ENCODE assay signal across 8 cellular contexts in genomic region chr9:121156263-121156731, GRCh38. TPM values are rescaled to one million over a fixed set of nuclear protein-coding genes. Genes with fewer than 3 reads are reported as not detected.
A peak's percentile ranks its signal among the peaks of the same experiment; 100 is the strongest.
DNase-seq lines count a peak whose midpoint lies in the region; ATAC-seq and TF ChIP-seq lines count a peak whose summit lies in the region.

No MANE protein-coding gene starts in this region.

- intact Hi-C loops in prostate gland (cut with DNase I) = no loop called here

- H3K36me3 ChIP-seq in adipocyte (ENCODE audit: control insufficient read depth, insufficient read depth, low read length, severe bottlenecking) (peaks cover 33% of the 10 kb centered on the region), prostate gland (no peaks in the 10 kb centered on the region)

- H3K4me1 ChIP-seq in adipocyte (ENCODE audit: control insufficient read depth, insufficient read depth, low read length) (no peaks in the 10 kb centered on the region), prostate gland (replicated peaks) (no peaks in the 10 kb centered on the region)

- TF ChIP-seq CTCF in prostate gland (IDR thresholded peaks at IDR 0.05) = no peak

- no peak for TF ChIP-seq POLR2A in prostate gland (IDR thresholded peaks at IDR 0.05)

- no peak overlapping the region for H3K27ac ChIP-seq in prostate gland

- no peak overlapping the region for H3K9ac ChIP-seq in adipocyte (ENCODE audit: low read length)

- no peaks in the 10 kb centered on the region for H3K9me3 ChIP-seq in adipocyte (ENCODE audit: control insufficient read depth, low read length)
- no peaks in the 10 kb centered on the region for H3K9me3 ChIP-seq in prostate gland

- WGBS in prostate gland = 32% methylated on average over 2 of the region's 2 CpGs

- H3K4me3 ChIP-seq in adipocyte (ENCODE audit: low read length) = no peak overlapping the region
- H3K4me3 ChIP-seq in prostate gland = no peak overlapping the region

- ATAC-seq in GM21367 (IDR thresholded peaks at IDR 0.05; ENCODE audit: unreplicated experiment) (peak; percentile 80), HG03558 (IDR thresholded peaks at IDR 0.05; ENCODE audit: extremely low read depth, unreplicated experiment) (peak; percentile 53)

- H3K27me3 ChIP-seq in adipocyte (replicated peaks; ENCODE audit: control insufficient read depth, insufficient read depth, low read length) (no peaks in the 10 kb centered on the region), prostate gland (replicated peaks; ENCODE audit: insufficient read depth) (no peaks in the 10 kb centered on the region)

- DNase-seq in GM03348 (ENCODE audit: low spot score) = peak; percentile 65
- DNase-seq in adipocyte (ENCODE audit: low read depth) = peak; percentile 69
- peak; percentile 46 for DNase-seq in prostate gland (ENCODE audit: low spot score)
- DNase-seq in SHP77 (lab: John Stamatoyannopoulos, UW) = no peak
- no peak for DNase-seq in stimulated activated naive CD4-positive, alpha-beta T cell (lab: John Stamatoyannopoulos, UW)
- DNase-seq in NCI-H2107 (lab: John Stamatoyannopoulos, UW) = no peak

RNA-seq across cellular contexts. Expression of gene RAB14, which starts 45.4 kb away (rescaled TPM):
- 10 to 100 TPM; 42.9 TPM for total RNA-seq in prostate gland

Comparison
In these comparisons a context has a peak if more than half of its experiments do, and no peak if none do; other contexts are left out.
1. DNase-seq: peak in GM03348 (single experiment), adipocyte (single experiment) and prostate gland (single experiment); none in SHP77 (0 of 2), stimulated activated naive CD4-positive, alpha-beta T cell (0 of 6) and NCI-H2107 (single experiment).